In the genomic region with DNA sequence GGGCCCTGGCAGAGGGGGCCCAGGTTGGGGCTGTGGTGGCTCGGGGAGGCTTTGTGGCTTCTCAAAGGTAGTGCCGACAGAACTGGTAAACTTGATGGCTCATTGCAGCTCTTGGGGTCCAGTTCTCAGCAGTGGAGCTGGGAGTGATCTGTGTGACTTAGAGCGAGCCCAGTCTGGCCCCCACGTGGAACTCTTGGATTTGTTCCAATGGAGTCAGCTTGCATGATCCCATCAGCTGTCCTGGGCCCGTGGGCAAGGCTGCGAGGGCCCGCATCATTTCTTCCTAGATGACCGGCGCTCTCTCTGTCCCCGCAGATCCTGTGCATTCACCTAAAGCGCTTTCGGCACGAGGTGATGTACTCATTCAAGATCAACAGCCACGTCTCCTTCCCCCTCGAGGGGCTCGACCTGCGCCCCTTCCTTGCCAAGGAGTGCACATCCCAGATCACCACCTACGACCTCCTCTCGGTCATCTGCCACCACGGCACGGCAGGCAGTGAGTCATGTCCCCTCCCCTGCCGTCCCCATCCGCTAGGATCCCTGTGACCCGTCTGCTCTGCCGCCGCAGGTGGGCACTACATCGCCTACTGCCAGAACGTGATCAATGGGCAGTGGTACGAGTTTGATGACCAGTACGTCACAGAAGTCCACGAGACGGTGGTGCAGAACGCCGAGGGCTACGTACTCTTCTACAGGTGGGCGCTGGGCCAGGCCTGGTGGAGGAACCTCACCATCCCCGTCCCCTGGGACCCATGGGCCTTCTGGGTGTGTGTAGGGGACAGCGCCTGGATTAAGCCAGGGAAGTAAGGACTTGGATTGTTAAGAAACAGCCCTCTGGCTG, we compare ENCODE assay signal across 23 cellular contexts. TPM values are rescaled to one million over a fixed set of nuclear protein-coding genes. Genes with fewer than 3 reads are reported as not detected.
DNase-seq lines count a peak whose midpoint lies in the region; ATAC-seq and TF ChIP-seq lines count a peak whose summit lies in the region.
"Had no signal": no experiment of that assay in that cellular context is flagged by ENCODE, and none has a peak within 500 bp of the region (broad histone marks: within the 10 kb centered on the region; RNA-seq: fewer than 3 reads in every experiment).

No MANE protein-coding gene starts in this region.

- H3K4me1 ChIP-seq in sigmoid colon = no peaks in the 10 kb centered on the region
- H3K4me1 ChIP-seq: tibial nerve had no signal

- ATAC-seq in activated CD4-positive, alpha-beta T cell treated with anti-CD3 and anti-CD28 coated beads for 36 hours = no peak
- no peak for ATAC-seq in CD4-positive, alpha-beta T cell (ENCODE audit: poor library complexity)
- ATAC-seq in activated CD8-positive, alpha-beta T cell treated with anti-CD3 and anti-CD28 coated beads, Interleukin-2, amount 10 ng/mL, durations not matched to agents 7 days and 5 days = no peak
- ATAC-seq in HG02870 (IDR thresholded peaks at IDR 0.05; ENCODE audit: unreplicated experiment) = no peak
- ATAC-seq: gastroesophageal sphincter, left lung had no signal

- H3K27me3 ChIP-seq in CD4-positive, alpha-beta T cell (ENCODE audit: control insufficient read depth, insufficient read depth, low read length) = no peaks in the 10 kb centered on the region
- no peaks in the 10 kb centered on the region for H3K27me3 ChIP-seq in sigmoid colon
- H3K27me3 ChIP-seq: gastroesophageal sphincter, left lung, tibial nerve had no signal

- no peaks in the 10 kb centered on the region for H3K9me3 ChIP-seq in CD4-positive, alpha-beta T cell (ENCODE audit: control insufficient read depth, low read length)
- H3K9me3 ChIP-seq in sigmoid colon = no peaks in the 10 kb centered on the region
- H3K9me3 ChIP-seq: gastroesophageal sphincter, left lung, tibial nerve had no signal

- POLR2A ChIA-PET in activated CD4-positive, alpha-beta T cell treated with anti-CD3 and anti-CD28 coated beads for 36 hours (lab: Charles Lee) = no interaction called here
- POLR2A ChIA-PET in CD4-positive, alpha-beta T cell (lab: Charles Lee) = no interaction called here
- POLR2A ChIA-PET in activated CD8-positive, alpha-beta T cell treated with anti-CD3 and anti-CD28 coated beads, Interleukin-2, amount 10 ng/mL, durations not matched to agents 7 days and 5 days (lab: Charles Lee) = interaction anchor here (1.0 to 1.1 kb wide), 2 partner anchors 10 to 11 kb away, joined by 3 read pairs; no protein-coding TSS in a partner anchor

- peaks cover 7 to 41% (median 31%) of the 10 kb centered on the region in 4 donors for H3K36me3 ChIP-seq in sigmoid colon

- no peak for DNase-seq in activated CD4-positive, alpha-beta T cell treated with anti-CD3 and anti-CD28 coated beads for 36 hours
- DNase-seq in activated CD4-positive, alpha-beta T cell treated with anti-CD3 and anti-CD28 coated beads for 1 hour = no peak
- no peak for DNase-seq in CD4-positive, alpha-beta T cell
- DNase-seq in activated CD8-positive, alpha-beta T cell treated with anti-CD3 and anti-CD28 coated beads, Interleukin-2, amount 10 ng/mL, durations not matched to agents 7 days and 5 days = no peak
- DNase-seq in neural crest cell (ENCODE audit: low read depth, low spot score) = no peak
- DNase-seq in NCI-H146 treated with DMSO at 0.1 percent for 48 hours (lab: John Stamatoyannopoulos, UW; ENCODE audit: unreplicated experiment) = no peak
- no peak for DNase-seq in sigmoid colon
- DNase-seq: activated CD4-positive, CD25-positive, alpha-beta regulatory T cell; dermis blood vessel endothelial cell; NCI-H1048; NCI-H187; NCI-H2227 treated with DMSO at 0.1 percent for 48 hours; NCI-H526 treated with DMSO at 0.1 percent for 48 hours; retina; stimulated activated CD4-positive, alpha-beta T cell treated with anti-CD3 and anti-CD28 coated beads, Interleukin-1b, Interleukin-23, amount 100 ng/mL, for 48 hours; stimulated activated CD8-positive, alpha-beta memory T cell treated with anti-CD3 and anti-CD28 coated beads, Interleukin-4, amount 100 ng/mL, for 48 hours had no signal

- no peak overlapping the region for H3K4me3 ChIP-seq in sigmoid colon
- H3K4me3 ChIP-seq: gastroesophageal sphincter, left lung, smooth muscle cell, tibial nerve had no signal

- TF ChIP-seq CTCF in CD4-positive, alpha-beta T cell (IDR thresholded peaks at IDR 0.05) = no peak
- TF ChIP-seq CTCF in neural crest cell (conservative IDR thresholded peaks at IDR 0.05) (no peak), sigmoid colon (IDR thresholded peaks at IDR 0.05) (no peak)

- H3K27ac Mint-ChIP-seq in activated CD4-positive, alpha-beta T cell treated with anti-CD3 and anti-CD28 coated beads for 36 hours = peak overlapping the region; percentile 33
- peak overlapping the region; percentile 85 for H3K27ac Mint-ChIP-seq in CD4-positive, alpha-beta T cell
- H3K27ac Mint-ChIP-seq in activated CD8-positive, alpha-beta T cell treated with anti-CD3 and anti-CD28 coated beads, Interleukin-2, amount 10 ng/mL, durations not matched to agents 7 days and 5 days = peak overlapping the region; percentile 42
- peak overlapping the region; percentile 53 for H3K27ac Mint-ChIP-seq in neural crest cell (ENCODE audit: unreplicated experiment)
- H3K27ac Mint-ChIP-seq: activated T-helper 1 cell treated with anti-CD3 and anti-CD28 coated beads, Interleukin-12 subunit alpha, Interleukin-12 subunit beta, Interleukin-2, Interleukin-4 antibody, amounts not matched to agents 30 ng/mL and 10 ng/mL and 1 ng/mL, durations not matched to agents 14 hours and 24 hours and 36 hours had no signal

- no peak for TF ChIP-seq EP300 in sigmoid colon (IDR thresholded peaks at IDR 0.05)

- TF ChIP-seq POLR2A in sigmoid colon (IDR thresholded peaks at IDR 0.05) = no peak

- H3K36me3 Mint-ChIP-seq in activated CD4-positive, alpha-beta T cell treated with anti-CD3 and anti-CD28 coated beads for 36 hours (ENCODE audit: low read depth) = peaks cover 33% of the 10 kb centered on the region
- peaks cover 70% of the 10 kb centered on the region for H3K36me3 Mint-ChIP-seq in CD4-positive, alpha-beta T cell (ENCODE audit: low read depth)
- H3K36me3 Mint-ChIP-seq in activated CD8-positive, alpha-beta T cell treated with anti-CD3 and anti-CD28 coated beads, Interleukin-2, amount 10 ng/mL, durations not matched to agents 7 days and 5 days (ENCODE audit: low read depth) = peaks cover 74% of the 10 kb centered on the region
- H3K36me3 Mint-ChIP-seq in neural crest cell (ENCODE audit: low read depth) = peaks cover 2% of the 10 kb centered on the region

- no peak overlapping the region for H3K4me3 Mint-ChIP-seq in activated CD4-positive, alpha-beta T cell treated with anti-CD3 and anti-CD28 coated beads for 36 hours
- no peak overlapping the region for H3K4me3 Mint-ChIP-seq in CD4-positive, alpha-beta T cell
- H3K4me3 Mint-ChIP-seq in activated CD8-positive, alpha-beta T cell treated with anti-CD3 and anti-CD28 coated beads, Interleukin-2, amount 10 ng/mL, durations not matched to agents 7 days and 5 days = no peak overlapping the region
- H3K4me3 Mint-ChIP-seq in neural crest cell = no peak overlapping the region
- H3K4me3 Mint-ChIP-seq: activated T-helper 1 cell treated with anti-CD3 and anti-CD28 coated beads, Interleukin-12 subunit alpha, Interleukin-12 subunit beta, Interleukin-2, Interleukin-4 antibody, amounts not matched to agents 30 ng/mL and 10 ng/mL and 1 ng/mL, durations not matched to agents 14 hours and 24 hours and 36 hours had no signal

- WGBS in sigmoid colon, 2 donors = 91 to 95% methylated on average over 38 of the region's 38 CpGs

- no peaks in the 10 kb centered on the region for H3K27me3 Mint-ChIP-seq in activated CD4-positive, alpha-beta T cell treated with anti-CD3 and anti-CD28 coated beads for 36 hours
- no peaks in the 10 kb centered on the region for H3K27me3 Mint-ChIP-seq in CD4-positive, alpha-beta T cell
- H3K27me3 Mint-ChIP-seq in activated CD8-positive, alpha-beta T cell treated with anti-CD3 and anti-CD28 coated beads, Interleukin-2, amount 10 ng/mL, durations not matched to agents 7 days and 5 days (ENCODE audit: low read depth) = no peaks in the 10 kb centered on the region
- H3K27me3 Mint-ChIP-seq in neural crest cell (ENCODE audit: low read depth) = no peaks in the 10 kb centered on the region
- H3K27me3 Mint-ChIP-seq: IgD-negative memory B cell had no signal

- no peak overlapping the region for H3K27ac ChIP-seq in CD4-positive, alpha-beta T cell (ENCODE audit: low read depth, low read length)
- H3K27ac ChIP-seq in sigmoid colon = no peak overlapping the region
- H3K27ac ChIP-seq: left lung, tibial nerve had no signal

- CTCF ChIA-PET in activated CD4-positive, alpha-beta T cell treated with anti-CD3 and anti-CD28 coated beads for 36 hours (lab: Charles Lee) = no interaction called here
- CTCF ChIA-PET in CD4-positive, alpha-beta T cell (lab: Charles Lee) = no interaction called here
- CTCF ChIA-PET in activated CD8-positive, alpha-beta T cell treated with anti-CD3 and anti-CD28 coated beads, Interleukin-2, amount 10 ng/mL, durations not matched to agents 7 days and 5 days (lab: Charles Lee) = interaction anchor here (0.9 to 1.3 kb wide), 2 partner anchors 11 to 36 kb away, joined by 3 to 4 read pairs; no protein-coding TSS in a partner anchor

- intact Hi-C loops in activated CD4-positive, alpha-beta T cell treated with anti-CD3 and anti-CD28 coated beads for 36 hours (cut with DNase I, micrococcal nuclease) = no loop called here
- intact Hi-C loops in CD4-positive, alpha-beta T cell (cut with DNase I, micrococcal nuclease) = no loop called here
- intact Hi-C loops in sigmoid colon (cut with DNase I) = no loop called here

- peaks cover 19% of the 10 kb centered on the region for H3K4me1 Mint-ChIP-seq in activated CD4-positive, alpha-beta T cell treated with anti-CD3 and anti-CD28 coated beads for 36 hours
- peaks cover 31% of the 10 kb centered on the region for H3K4me1 Mint-ChIP-seq in CD4-positive, alpha-beta T cell (ENCODE audit: low read depth)
- peaks cover 64% of the 10 kb centered on the region for H3K4me1 Mint-ChIP-seq in activated CD8-positive, alpha-beta T cell treated with anti-CD3 and anti-CD28 coated beads, Interleukin-2, amount 10 ng/mL, durations not matched to agents 7 days and 5 days (ENCODE audit: low read depth)
- peaks cover 11% of the 10 kb centered on the region for H3K4me1 Mint-ChIP-seq in neural crest cell

- H3K9me3 Mint-ChIP-seq in activated CD4-positive, alpha-beta T cell treated with anti-CD3 and anti-CD28 coated beads for 36 hours (ENCODE audit: low read depth) = no peaks in the 10 kb centered on the region
- no peaks in the 10 kb centered on the region for H3K9me3 Mint-ChIP-seq in CD4-positive, alpha-beta T cell
- H3K9me3 Mint-ChIP-seq in activated CD8-positive, alpha-beta T cell treated with anti-CD3 and anti-CD28 coated beads, Interleukin-2, amount 10 ng/mL, durations not matched to agents 7 days and 5 days (ENCODE audit: insufficient read depth) = no peaks in the 10 kb centered on the region
- H3K9me3 Mint-ChIP-seq in neural crest cell = no peaks in the 10 kb centered on the region
- H3K9me3 Mint-ChIP-seq: activated T-helper 1 cell treated with anti-CD3 and anti-CD28 coated beads, Interleukin-12 subunit alpha, Interleukin-12 subunit beta, Interleukin-2, Interleukin-4 antibody, amounts not matched to agents 30 ng/mL and 10 ng/mL and 1 ng/mL, durations not matched to agents 14 hours and 24 hours and 36 hours; IgD-negative memory B cell had no signal

RNA-seq across cellular contexts. Expression of a gene that starts 39.2 kb away (rescaled TPM):
- total RNA-seq in activated CD4-positive, alpha-beta T cell treated with anti-CD3 and anti-CD28 coated beads for 36 hours = 10 to 100 TPM; 37.6 to 48.5 TPM
- total RNA-seq in CD4-positive, alpha-beta T cell = 10 to 100 TPM; 80.4 to 80.9 TPM
- total RNA-seq in activated CD8-positive, alpha-beta T cell treated with anti-CD3 and anti-CD28 coated beads, Interleukin-2, amount 10 ng/mL, durations not matched to agents 7 days and 5 days = 10 to 100 TPM; 86.2 to 87.4 TPM
- total RNA-seq in neural crest cell (31.1 and 35.9 TPM in 2 replicates), sigmoid colon (10 to 100 TPM; 17.5 to 52.1 (median 21.8) TPM)
- polyA plus RNA-seq in sigmoid colon = 10 to 100 TPM in 1 of 3 donors, 1 to 10 TPM in 2; 7.9 to 26.7 (median 9.6) TPM

RNA-seq across cellular contexts. Expression of a gene that starts 39.4 kb away (rescaled TPM):
- 10 to 100 TPM; 42.8 to 59.8 TPM for total RNA-seq in activated CD4-positive, alpha-beta T cell treated with anti-CD3 and anti-CD28 coated beads for 36 hours
- 100 to 1,000 TPM; 145 to 159 TPM for total RNA-seq in CD4-positive, alpha-beta T cell
- 10 to 100 TPM; 89.7 to 91.7 TPM for total RNA-seq in activated CD8-positive, alpha-beta T cell treated with anti-CD3 and anti-CD28 coated beads, Interleukin-2, amount 10 ng/mL, durations not matched to agents 7 days and 5 days
- 32.7 and 34.6 TPM in 2 replicates for total RNA-seq in neural crest cell
- total RNA-seq in sigmoid colon = 100 to 1,000 TPM in 1 of 4 donors, 10 to 100 TPM in 3; 55.7 to 172 (median 66.0) TPM
- polyA plus RNA-seq in sigmoid colon = 10 to 100 TPM; 63.1 to 84.1 (median 74.9) TPM

RNA-seq across cellular contexts. Expression of a gene that starts 50.5 kb away (rescaled TPM):
- 10 to 100 TPM; 34.9 to 39.7 TPM for total RNA-seq in activated CD4-positive, alpha-beta T cell treated with anti-CD3 and anti-CD28 coated beads for 36 hours
- total RNA-seq in CD4-positive, alpha-beta T cell = 10 to 100 TPM; 12.6 to 13.9 TPM
- 10 to 100 TPM; 54.6 to 58.4 TPM for total RNA-seq in activated CD8-positive, alpha-beta T cell treated with anti-CD3 and anti-CD28 coated beads, Interleukin-2, amount 10 ng/mL, durations not matched to agents 7 days and 5 days
- 36.9 and 40.5 TPM in 2 replicates for total RNA-seq in neural crest cell
- total RNA-seq in sigmoid colon = 10 to 100 TPM; 31.6 to 51.2 (median 36.1) TPM
- 10 to 100 TPM; 12.5 to 27.6 (median 13.2) TPM for polyA plus RNA-seq in sigmoid colon

Comparison
In these comparisons a context has a peak if more than half of its experiments do, and no peak if none do; other contexts are left out.
1. H3K27ac Mint-ChIP-seq: peak in every context shown above with its lines; median percentile 85 in CD4-positive, alpha-beta T cell; 53 in neural crest cell; 42 in activated CD8-positive, alpha-beta T cell treated with anti-CD3 and anti-CD28 coated beads, Interleukin-2, amount 10 ng/mL, durations not matched to agents 7 days and 5 days; 33 in activated CD4-positive, alpha-beta T cell treated with anti-CD3 and anti-CD28 coated beads for 36 hours.